In genomic region chr17:7352910-7353635, GRCh38 we compare ENCODE assay signal across 9 cellular contexts. TPM values are rescaled to one million over a fixed set of nuclear protein-coding genes. Genes with fewer than 3 reads are reported as not detected.
DNase-seq lines count a peak whose midpoint lies in the region; FAIRE-seq and TF ChIP-seq lines count a peak whose summit lies in the region.
"Had no signal": no experiment of that assay in that cellular context is flagged by ENCODE, and none has a peak within 500 bp of the region (broad histone marks: within the 10 kb centered on the region; RNA-seq: fewer than 3 reads in every experiment).

No MANE protein-coding gene starts in this region.

- H3K36me3 ChIP-seq in HUES6 (ENCODE audit: control insufficient read depth, insufficient read depth, low read length) (no peaks in the 10 kb centered on the region), kidney (ENCODE audit: control insufficient read depth in 1 of 2, insufficient read depth in 2 of 2, low read length in 2 of 2) (no peaks in the 10 kb centered on the region), stomach smooth muscle (ENCODE audit: control insufficient read depth in 2 of 2, insufficient read depth in 2 of 2, low read length in 2 of 2) (no peaks in the 10 kb centered on the region)

- FAIRE-seq in kidney (lab: Jason Lieb, UNC): no peak

- H3K4me3 Mint-ChIP-seq in activated naive CD8-positive, alpha-beta T cell treated with anti-CD3 and anti-CD28 coated beads for 36 hours: peak overlapping the region; percentile 86

- peaks cover 45% of the 10 kb centered on the region for H3K4me1 Mint-ChIP-seq in activated naive CD8-positive, alpha-beta T cell treated with anti-CD3 and anti-CD28 coated beads for 36 hours

- H3K36me3 Mint-ChIP-seq in activated naive CD8-positive, alpha-beta T cell treated with anti-CD3 and anti-CD28 coated beads for 36 hours: peaks cover 28% of the 10 kb centered on the region

- peak overlapping the region; percentile 47 for H3K27ac Mint-ChIP-seq in activated naive CD8-positive, alpha-beta T cell treated with anti-CD3 and anti-CD28 coated beads for 36 hours

- no peaks in the 10 kb centered on the region for H3K27me3 Mint-ChIP-seq in activated naive CD8-positive, alpha-beta T cell treated with anti-CD3 and anti-CD28 coated beads for 36 hours

- H3K4me1 ChIP-seq in HUES6 (ENCODE audit: control insufficient read depth, insufficient read depth, low read length) (peaks cover 27% of the 10 kb centered on the region), kidney (ENCODE audit: control insufficient read depth in 1 of 2, insufficient read depth in 1 of 2, low read depth in 1 of 2, low read length in 2 of 2) (peaks cover 13 to 25% of the 10 kb centered on the region in 2 donors), stomach smooth muscle (ENCODE audit: control insufficient read depth, insufficient read depth, low read length) (peaks cover 56% of the 10 kb centered on the region)

- H3K27me3 ChIP-seq in HUES6 (ENCODE audit: control insufficient read depth, insufficient read depth, low read length) (0 out of 2 replicates have a peak, but pooled peaks cover 6% of the 10 kb centered on the region), stomach smooth muscle (ENCODE audit: control insufficient read depth in 1 of 2, insufficient read depth in 2 of 2, low read length in 2 of 2) (peaks cover 0 to 3% of the 10 kb centered on the region in 2 donors)

- no peaks in the 10 kb centered on the region for H3K9me3 ChIP-seq in HUES6 (ENCODE audit: control insufficient read depth, insufficient read depth, low read depth, low read length)
- H3K9me3 ChIP-seq in kidney (ENCODE audit: control insufficient read depth in 1 of 2, low read length in 2 of 2): no peaks in the 10 kb centered on the region
- H3K9me3 ChIP-seq in stomach smooth muscle (ENCODE audit: control insufficient read depth in 2 of 2, low read length in 2 of 2): no peaks in the 10 kb centered on the region
- H3K9me3 ChIP-seq: neutrophil had no signal

- H3K27ac ChIP-seq in HUES6 (ENCODE audit: low read depth, low read length) (no peak overlapping the region), kidney (ENCODE audit: low read depth in 2 of 2, low read length in 2 of 2) (no peak overlapping the region), stomach smooth muscle (ENCODE audit: low read length) (peak overlapping the region; percentile 2)

- no peaks in the 10 kb centered on the region for H3K9me3 Mint-ChIP-seq in activated naive CD8-positive, alpha-beta T cell treated with anti-CD3 and anti-CD28 coated beads for 36 hours

- H3K9ac ChIP-seq in HUES6 (ENCODE audit: low read length) (no peak overlapping the region), kidney (ENCODE audit: low read length in 2 of 2) (peak overlapping the region in 1 of 2 donors; percentile 92), stomach smooth muscle (ENCODE audit: low read length in 2 of 2) (peak overlapping the region in 1 of 2 donors; percentile 85)

- H3K4me3 ChIP-seq in HUES6 (ENCODE audit: low read depth, low read length) (peak overlapping the region; percentile 91), kidney (ENCODE audit: low read length in 2 of 2) (peak overlapping the region; percentile 81 to 88), stomach smooth muscle (ENCODE audit: low read length in 2 of 2) (peak overlapping the region; percentile 87 to 90)

- TF ChIP-seq CTCF in kidney (IDR thresholded peaks at IDR 0.05; ENCODE audit: borderline replicate concordance, extremely low read depth, insufficient read depth): no peak

- DNase-seq in activated naive CD8-positive, alpha-beta T cell treated with anti-CD3 and anti-CD28 coated beads for 36 hours: no peak
- peak; percentile 81 for DNase-seq in kidney
- DNase-seq in NCI-H1436 treated with DMSO at 0.1 percent for 48 hours (lab: John Stamatoyannopoulos, UW): no peak
- no peak for DNase-seq in NK-92 treated with Interleukin-12 subunit alpha and Interleukin-12 subunit beta, amount 100 ng/mL, for 24 hours (lab: John Stamatoyannopoulos, UW)
- no peak for DNase-seq in SW 1271 (lab: John Stamatoyannopoulos, UW)
- DNase-seq: NCI-H1930 had no signal

- intact Hi-C loops in kidney (cut with DNase I): no loop called here

RNA-seq across cellular contexts. Expression of gene KCTD11, which starts 1.1 kb away (rescaled TPM):
- 1 to 10 TPM; 4.0 to 4.5 TPM for total RNA-seq in activated naive CD8-positive, alpha-beta T cell treated with anti-CD3 and anti-CD28 coated beads for 36 hours
- 14.4 TPM for total RNA-seq in kidney
- 7.2 TPM for polyA plus RNA-seq in kidney (ENCODE audit: insufficient read depth, low read depth, low replicate concordance)

RNA-seq across cellular contexts. Expression of gene TMEM95, which starts 1.9 kb away (rescaled TPM):
- not detected for total RNA-seq in activated naive CD8-positive, alpha-beta T cell treated with anti-CD3 and anti-CD28 coated beads for 36 hours
- not detected for total RNA-seq in kidney
- polyA plus RNA-seq in kidney (ENCODE audit: insufficient read depth, low read depth, low replicate concordance): not detected

RNA-seq across cellular contexts. Expression of gene ACAP1, which starts 16.7 kb away (rescaled TPM):
- 100 to 1,000 TPM; 235 to 238 TPM for total RNA-seq in activated naive CD8-positive, alpha-beta T cell treated with anti-CD3 and anti-CD28 coated beads for 36 hours
- total RNA-seq in kidney: 26.0 TPM
- polyA plus RNA-seq in kidney (ENCODE audit: insufficient read depth, low read depth, low replicate concordance): 9.9 TPM

RNA-seq across cellular contexts. Expression of gene NEURL4, which starts 23.9 kb away (rescaled TPM):
- 10 to 100 TPM; 44.1 to 46.0 TPM for total RNA-seq in activated naive CD8-positive, alpha-beta T cell treated with anti-CD3 and anti-CD28 coated beads for 36 hours
- 44.7 TPM for total RNA-seq in kidney
- 21.2 TPM for polyA plus RNA-seq in kidney (ENCODE audit: insufficient read depth, low read depth, low replicate concordance)

RNA-seq across cellular contexts. Expression of gene TNK1, which starts 27.8 kb away (rescaled TPM):
- total RNA-seq in activated naive CD8-positive, alpha-beta T cell treated with anti-CD3 and anti-CD28 coated beads for 36 hours: 1 to 10 TPM; 4.3 to 5.0 TPM
- total RNA-seq in kidney: 9.3 TPM
- 7.6 TPM for polyA plus RNA-seq in kidney (ENCODE audit: insufficient read depth, low read depth, low replicate concordance)
